Comparison of ENCODE assay signal across 9 cellular contexts in the genomic region with DNA sequence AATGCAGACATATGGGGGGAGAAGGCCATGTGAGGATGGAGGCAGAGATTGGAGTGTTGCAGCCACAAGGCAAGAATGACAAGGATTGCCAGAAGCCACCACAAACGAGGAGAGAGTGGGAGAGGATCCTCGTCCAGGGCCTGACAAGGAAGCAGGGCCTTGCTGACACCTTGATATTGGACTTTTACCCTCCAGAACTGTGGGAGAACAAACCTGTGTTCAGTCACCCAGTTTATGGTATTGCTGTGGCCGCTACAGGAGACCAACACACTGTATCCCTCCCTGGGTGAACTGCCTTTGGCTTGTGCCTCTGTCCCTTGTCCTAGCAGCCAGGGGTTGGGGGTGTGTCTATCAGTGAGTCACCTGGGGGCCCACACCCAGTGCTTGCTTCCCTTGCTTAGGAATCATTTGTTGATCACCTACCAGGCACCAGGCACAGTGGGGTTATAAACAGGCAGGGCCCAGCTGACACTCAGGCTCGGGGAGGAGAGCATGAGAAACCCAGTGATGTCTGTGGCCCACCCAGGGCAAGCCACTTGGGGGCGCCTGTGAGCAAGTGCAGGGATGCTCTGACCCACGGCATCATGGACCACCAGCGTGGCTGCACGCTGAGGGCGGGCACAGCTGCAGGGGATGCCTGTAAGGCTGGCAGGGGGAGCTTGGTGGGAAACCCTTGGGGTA. TPM values are rescaled to one million over a fixed set of nuclear protein-coding genes. Genes with fewer than 3 reads are reported as not detected.
DNase-seq lines count a peak whose midpoint lies in the region; ATAC-seq and TF ChIP-seq lines count a peak whose summit lies in the region.
"Had no signal": no experiment of that assay in that cellular context is flagged by ENCODE, and none has a peak within 500 bp of the region (broad histone marks: within the 10 kb centered on the region; RNA-seq: fewer than 3 reads in every experiment).

No MANE protein-coding gene starts in this region.

- no peaks in the 10 kb centered on the region for H3K9me3 Mint-ChIP-seq in activated CD8-positive, alpha-beta T cell treated with anti-CD3 and anti-CD28 coated beads for 36 hours

- intact Hi-C loops in activated CD8-positive, alpha-beta T cell treated with anti-CD3 and anti-CD28 coated beads for 36 hours (cut with micrococcal nuclease), result no loop called here

- no peaks in the 10 kb centered on the region for H3K36me3 Mint-ChIP-seq in activated CD8-positive, alpha-beta T cell treated with anti-CD3 and anti-CD28 coated beads for 36 hours (ENCODE audit: low read depth)

- peak; percentile 79 for ATAC-seq in activated CD8-positive, alpha-beta T cell treated with anti-CD3 and anti-CD28 coated beads for 36 hours
- ATAC-seq in GM21360 (IDR thresholded peaks at IDR 0.05; ENCODE audit: unreplicated experiment) (no peak), HG03439 (IDR thresholded peaks at IDR 0.05; ENCODE audit: unreplicated experiment) (no peak)
- ATAC-seq: body of pancreas had no signal

- CTCF ChIA-PET in activated CD8-positive, alpha-beta T cell treated with anti-CD3 and anti-CD28 coated beads for 36 hours (lab: Charles Lee), result interaction anchor here (0.8 to 2.5 kb wide), 12 partner anchors 9 to 138 kb away, joined by 3 to 12 read pairs (median 4); a partner anchor contains a TSS

- H3K36me3 ChIP-seq in BE2C, result no peaks in the 10 kb centered on the region
- H3K36me3 ChIP-seq in H7 (replicated peaks; ENCODE audit: control insufficient read depth, insufficient read depth, low read length), result no peaks in the 10 kb centered on the region

- no peaks in the 10 kb centered on the region for H3K4me1 ChIP-seq in BE2C
- H3K4me1 ChIP-seq: body of pancreas had no signal

- POLR2A ChIA-PET in activated CD8-positive, alpha-beta T cell treated with anti-CD3 and anti-CD28 coated beads for 36 hours (lab: Charles Lee), result interaction anchor here (1.0 kb wide), 1 partner anchor 26 kb away, joined by 3 read pairs; no protein-coding TSS in a partner anchor

- H3K4me3 ChIP-seq in BE2C (ENCODE audit: low read depth, low read length) (no peak overlapping the region), H7 (ENCODE audit: insufficient read depth, low read depth, low read length) (no peak overlapping the region)
- H3K4me3 ChIP-seq: body of pancreas had no signal

- H3K27ac Mint-ChIP-seq in activated CD8-positive, alpha-beta T cell treated with anti-CD3 and anti-CD28 coated beads for 36 hours, result no peak overlapping the region

- H3K27me3 Mint-ChIP-seq in activated CD8-positive, alpha-beta T cell treated with anti-CD3 and anti-CD28 coated beads for 36 hours, result no peaks in the 10 kb centered on the region

- DNase-seq in BE2C (peak; percentile 42), H7 (peak; percentile 89), islet precursor cell (peak; percentile 70), NCI-H187 treated with DMSO at 0.1 percent for 48 hours (lab: John Stamatoyannopoulos, UW) (no peak)
- DNase-seq in activated CD8-positive, alpha-beta T cell treated with anti-CD3 and anti-CD28 coated beads for 36 hours, result peak; percentile 74
- no peak for DNase-seq in effector CD8-positive, alpha-beta T cell (lab: John Stamatoyannopoulos, UW)

- H3K4me3 Mint-ChIP-seq in activated CD8-positive, alpha-beta T cell treated with anti-CD3 and anti-CD28 coated beads for 36 hours, result no peak overlapping the region

- no peaks in the 10 kb centered on the region for H3K9me3 ChIP-seq in BE2C
- H3K9me3 ChIP-seq: body of pancreas had no signal

- H3K27me3 ChIP-seq in BE2C (no peaks in the 10 kb centered on the region), H7 (ENCODE audit: control insufficient read depth, insufficient read depth, low read length) (no peaks in the 10 kb centered on the region)
- H3K27me3 ChIP-seq: body of pancreas had no signal

- peaks cover 11% of the 10 kb centered on the region for H3K4me1 Mint-ChIP-seq in activated CD8-positive, alpha-beta T cell treated with anti-CD3 and anti-CD28 coated beads for 36 hours (ENCODE audit: low read depth)

- TF ChIP-seq CTCF in BE2C (IDR thresholded peaks at IDR 0.05; ENCODE audit: low read depth, low read length), result peak; percentile 52
- peak; percentile 74 for TF ChIP-seq CTCF in activated CD8-positive, alpha-beta T cell treated with anti-CD3 and anti-CD28 coated beads for 36 hours (IDR thresholded peaks at IDR 0.05)

RNA-seq across cellular contexts. Expression of a gene that starts 17.2 kb away (rescaled TPM):
- 19.6 TPM for polyA plus RNA-seq in BE2C (2012; ENCODE audit: insufficient read depth, insufficient read length, low read depth)
- 6.7 and 9.9 TPM in 2 replicates for total RNA-seq in H7 (2014; rRNA removed; shearing (Covaris generic))
- 10 to 100 TPM; 16.7 to 17.2 TPM for total RNA-seq in activated CD8-positive, alpha-beta T cell treated with anti-CD3 and anti-CD28 coated beads for 36 hours

RNA-seq across cellular contexts. Expression of a gene that starts 46.6 kb away (rescaled TPM):
- polyA plus RNA-seq in BE2C (2012; ENCODE audit: insufficient read depth, insufficient read length, low read depth), result 45.6 TPM
- total RNA-seq in H7 (2014; rRNA removed; shearing (Covaris generic)), result 11.1 and 13.5 TPM in 2 replicates
- total RNA-seq in activated CD8-positive, alpha-beta T cell treated with anti-CD3 and anti-CD28 coated beads for 36 hours, result 10 to 100 TPM; 16.7 to 17.6 TPM

Comparison
In these comparisons a context has a peak if more than half of its experiments do, and no peak if none do; other contexts are left out.
1. DNase-seq: peak in BE2C (single experiment), H7 (single experiment), activated CD8-positive, alpha-beta T cell treated with anti-CD3 and anti-CD28 coated beads for 36 hours (single experiment) and islet precursor cell (single experiment); none in NCI-H187 treated with DMSO at 0.1 percent for 48 hours (single experiment) and effector CD8-positive, alpha-beta T cell (single experiment).